ENCODE assay signal across 1 cellular context in the genomic region with DNA sequence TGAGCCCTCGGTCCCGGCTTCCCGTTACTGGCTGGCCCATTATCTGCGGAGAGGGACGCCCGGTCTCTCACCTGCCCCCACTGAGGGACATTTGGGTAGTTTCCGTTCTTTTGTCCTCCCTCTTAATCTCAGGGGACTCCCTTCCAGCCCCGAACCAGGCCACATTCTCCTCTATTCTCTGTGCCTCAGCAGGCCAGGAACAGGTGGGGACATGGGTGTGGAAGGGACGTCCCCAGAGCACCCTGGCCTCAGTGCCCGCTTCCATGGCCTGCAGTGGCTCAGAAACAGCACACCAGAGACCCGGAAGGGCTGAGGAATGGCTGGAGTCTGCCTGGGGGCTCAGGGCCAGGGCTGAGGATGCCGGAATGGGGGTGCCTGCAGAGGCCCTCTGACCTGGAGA.
TF ChIP-seq lines count a peak whose summit lies in the region.

No MANE protein-coding gene starts in this region.

TF ChIP-seq in GM23338, 12 proteins besides CTCF, POLR2A, EP300 and RAD21 (continued from another document):
- TF ChIP-seq, protein P1, sequence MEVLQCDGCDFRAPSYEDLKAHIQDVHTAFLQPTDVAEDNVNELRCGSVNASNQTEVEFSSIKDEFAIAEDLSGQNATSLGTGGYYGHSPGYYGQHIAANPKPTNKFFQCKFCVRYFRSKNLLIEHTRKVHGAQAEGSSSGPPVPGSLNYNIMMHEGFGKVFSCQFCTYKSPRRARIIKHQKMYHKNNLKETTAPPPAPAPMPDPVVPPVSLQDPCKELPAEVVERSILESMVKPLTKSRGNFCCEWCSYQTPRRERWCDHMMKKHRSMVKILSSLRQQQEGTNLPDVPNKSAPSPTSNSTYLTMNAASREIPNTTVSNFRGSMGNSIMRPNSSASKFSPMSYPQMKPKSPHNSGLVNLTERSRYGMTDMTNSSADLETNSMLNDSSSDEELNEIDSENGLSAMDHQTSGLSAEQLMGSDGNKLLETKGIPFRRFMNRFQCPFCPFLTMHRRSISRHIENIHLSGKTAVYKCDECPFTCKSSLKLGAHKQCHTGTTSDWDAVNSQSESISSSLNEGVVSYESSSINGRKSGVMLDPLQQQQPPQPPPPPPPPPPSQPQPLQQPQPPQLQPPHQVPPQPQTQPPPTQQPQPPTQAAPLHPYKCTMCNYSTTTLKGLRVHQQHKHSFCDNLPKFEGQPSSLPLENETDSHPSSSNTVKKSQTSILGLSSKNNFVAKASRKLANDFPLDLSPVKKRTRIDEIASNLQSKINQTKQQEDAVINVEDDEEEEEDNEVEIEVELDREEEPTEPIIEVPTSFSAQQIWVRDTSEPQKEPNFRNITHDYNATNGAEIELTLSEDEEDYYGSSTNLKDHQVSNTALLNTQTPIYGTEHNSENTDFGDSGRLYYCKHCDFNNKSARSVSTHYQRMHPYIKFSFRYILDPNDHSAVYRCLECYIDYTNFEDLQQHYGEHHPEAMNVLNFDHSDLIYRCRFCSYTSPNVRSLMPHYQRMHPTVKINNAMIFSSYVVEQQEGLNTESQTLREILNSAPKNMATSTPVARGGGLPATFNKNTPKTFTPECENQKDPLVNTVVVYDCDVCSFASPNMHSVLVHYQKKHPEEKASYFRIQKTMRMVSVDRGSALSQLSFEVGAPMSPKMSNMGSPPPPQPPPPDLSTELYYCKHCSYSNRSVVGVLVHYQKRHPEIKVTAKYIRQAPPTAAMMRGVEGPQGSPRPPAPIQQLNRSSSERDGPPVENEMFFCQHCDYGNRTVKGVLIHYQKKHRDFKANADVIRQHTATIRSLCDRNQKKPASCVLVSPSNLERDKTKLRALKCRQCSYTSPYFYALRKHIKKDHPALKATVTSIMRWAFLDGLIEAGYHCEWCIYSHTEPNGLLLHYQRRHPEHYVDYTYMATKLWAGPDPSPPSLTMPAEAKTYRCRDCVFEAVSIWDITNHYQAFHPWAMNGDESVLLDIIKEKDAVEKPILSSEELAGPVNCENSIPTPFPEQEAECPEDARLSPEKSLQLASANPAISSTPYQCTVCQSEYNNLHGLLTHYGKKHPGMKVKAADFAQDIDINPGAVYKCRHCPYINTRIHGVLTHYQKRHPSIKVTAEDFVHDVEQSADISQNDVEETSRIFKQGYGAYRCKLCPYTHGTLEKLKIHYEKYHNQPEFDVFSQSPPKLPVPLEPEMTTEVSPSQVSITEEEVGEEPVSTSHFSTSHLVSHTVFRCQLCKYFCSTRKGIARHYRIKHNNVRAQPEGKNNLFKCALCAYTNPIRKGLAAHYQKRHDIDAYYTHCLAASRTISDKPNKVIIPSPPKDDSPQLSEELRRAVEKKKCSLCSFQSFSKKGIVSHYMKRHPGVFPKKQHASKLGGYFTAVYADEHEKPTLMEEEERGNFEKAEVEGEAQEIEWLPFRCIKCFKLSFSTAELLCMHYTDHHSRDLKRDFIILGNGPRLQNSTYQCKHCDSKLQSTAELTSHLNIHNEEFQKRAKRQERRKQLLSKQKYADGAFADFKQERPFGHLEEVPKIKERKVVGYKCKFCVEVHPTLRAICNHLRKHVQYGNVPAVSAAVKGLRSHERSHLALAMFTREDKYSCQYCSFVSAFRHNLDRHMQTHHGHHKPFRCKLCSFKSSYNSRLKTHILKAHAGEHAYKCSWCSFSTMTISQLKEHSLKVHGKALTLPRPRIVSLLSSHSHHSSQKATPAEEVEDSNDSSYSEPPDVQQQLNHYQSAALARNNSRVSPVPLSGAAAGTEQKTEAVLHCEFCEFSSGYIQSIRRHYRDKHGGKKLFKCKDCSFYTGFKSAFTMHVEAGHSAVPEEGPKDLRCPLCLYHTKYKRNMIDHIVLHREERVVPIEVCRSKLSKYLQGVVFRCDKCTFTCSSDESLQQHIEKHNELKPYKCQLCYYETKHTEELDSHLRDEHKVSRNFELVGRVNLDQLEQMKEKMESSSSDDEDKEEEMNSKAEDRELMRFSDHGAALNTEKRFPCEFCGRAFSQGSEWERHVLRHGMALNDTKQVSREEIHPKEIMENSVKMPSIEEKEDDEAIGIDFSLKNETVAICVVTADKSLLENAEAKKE (CRISPR knock-in tag; IDR thresholded peaks at IDR 0.05), result no peak
- no peak for TF ChIP-seq ZNF331 (CRISPR knock-in tag; IDR thresholded peaks at IDR 0.05; ENCODE audit: low read depth)
- no peak for TF ChIP-seq ZNF114 (CRISPR knock-in tag; IDR thresholded peaks at IDR 0.05)
- TF ChIP-seq EZH2 (IDR thresholded peaks at IDR 0.05; ENCODE audit: low read depth, unreplicated experiment), result no peak
- TF ChIP-seq CREB1 (CRISPR knock-in tag; IDR thresholded peaks at IDR 0.05; ENCODE audit: low read depth), result no peak
- no peak for TF ChIP-seq EZH2phosphoT487 (IDR thresholded peaks at IDR 0.05; ENCODE audit: unreplicated experiment)
- TF ChIP-seq, protein P2, sequence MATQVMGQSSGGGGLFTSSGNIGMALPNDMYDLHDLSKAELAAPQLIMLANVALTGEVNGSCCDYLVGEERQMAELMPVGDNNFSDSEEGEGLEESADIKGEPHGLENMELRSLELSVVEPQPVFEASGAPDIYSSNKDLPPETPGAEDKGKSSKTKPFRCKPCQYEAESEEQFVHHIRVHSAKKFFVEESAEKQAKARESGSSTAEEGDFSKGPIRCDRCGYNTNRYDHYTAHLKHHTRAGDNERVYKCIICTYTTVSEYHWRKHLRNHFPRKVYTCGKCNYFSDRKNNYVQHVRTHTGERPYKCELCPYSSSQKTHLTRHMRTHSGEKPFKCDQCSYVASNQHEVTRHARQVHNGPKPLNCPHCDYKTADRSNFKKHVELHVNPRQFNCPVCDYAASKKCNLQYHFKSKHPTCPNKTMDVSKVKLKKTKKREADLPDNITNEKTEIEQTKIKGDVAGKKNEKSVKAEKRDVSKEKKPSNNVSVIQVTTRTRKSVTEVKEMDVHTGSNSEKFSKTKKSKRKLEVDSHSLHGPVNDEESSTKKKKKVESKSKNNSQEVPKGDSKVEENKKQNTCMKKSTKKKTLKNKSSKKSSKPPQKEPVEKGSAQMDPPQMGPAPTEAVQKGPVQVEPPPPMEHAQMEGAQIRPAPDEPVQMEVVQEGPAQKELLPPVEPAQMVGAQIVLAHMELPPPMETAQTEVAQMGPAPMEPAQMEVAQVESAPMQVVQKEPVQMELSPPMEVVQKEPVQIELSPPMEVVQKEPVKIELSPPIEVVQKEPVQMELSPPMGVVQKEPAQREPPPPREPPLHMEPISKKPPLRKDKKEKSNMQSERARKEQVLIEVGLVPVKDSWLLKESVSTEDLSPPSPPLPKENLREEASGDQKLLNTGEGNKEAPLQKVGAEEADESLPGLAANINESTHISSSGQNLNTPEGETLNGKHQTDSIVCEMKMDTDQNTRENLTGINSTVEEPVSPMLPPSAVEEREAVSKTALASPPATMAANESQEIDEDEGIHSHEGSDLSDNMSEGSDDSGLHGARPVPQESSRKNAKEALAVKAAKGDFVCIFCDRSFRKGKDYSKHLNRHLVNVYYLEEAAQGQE (IDR thresholded peaks at IDR 0.05; ENCODE audit: unreplicated experiment), result no peak
- no peak for TF ChIP-seq NANOG (IDR thresholded peaks at IDR 0.05; ENCODE audit: borderline replicate concordance)
